Comparison of ENCODE assay signal across 16 cellular contexts in the genomic region with DNA sequence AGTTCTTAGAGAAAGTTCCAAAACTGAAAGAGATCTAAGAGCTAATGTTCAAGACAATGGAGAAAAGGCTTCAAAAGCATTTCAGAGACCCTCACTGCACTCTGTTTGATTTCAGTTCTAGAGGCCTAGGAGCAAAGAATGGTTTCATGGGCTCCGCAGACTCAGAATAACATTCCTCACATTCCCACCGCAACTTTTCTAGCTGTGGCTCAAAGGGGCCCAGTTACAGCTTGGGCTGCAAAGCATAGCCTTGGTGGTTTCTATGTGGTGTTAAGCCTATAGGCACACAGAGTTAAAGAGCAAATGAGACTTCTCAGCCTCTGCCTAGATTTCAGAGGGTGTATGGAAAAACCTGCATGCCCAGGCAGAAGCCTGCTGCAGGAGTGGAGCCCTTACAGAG.
"Had no signal": no experiment of that assay in that cellular context is flagged by ENCODE, and none has a peak within 500 bp of the region (broad histone marks: within the 10 kb centered on the region; RNA-seq: fewer than 3 reads in every experiment).

No MANE protein-coding gene starts in this region.

- DNase-seq: colonic mucosa; dermis blood vessel endothelial cell; foreskin melanocyte; heart left ventricle; hippocampal formation; kidney glomerular epithelial cell; mammary epithelial cell; naive thymus-derived CD8-positive, alpha-beta T cell; nucleus accumbens; ovary; small intestine; stimulated activated CD4-positive, alpha-beta T cell treated with anti-CD3 and anti-CD28 coated beads, Interleukin-12 subunit alpha, Interleukin-12 subunit beta, amount 100 ng/mL, for 4 hours; stimulated activated naive CD4-positive, alpha-beta T cell; trophoblast cell had no signal

- H3K4me1 ChIP-seq: colonic mucosa, heart left ventricle, right atrium auricular region had no signal

- H3K36me3 ChIP-seq: colonic mucosa, heart left ventricle, ovary, right atrium auricular region had no signal

- H3K27me3 ChIP-seq: colonic mucosa, heart left ventricle, ovary, right atrium auricular region had no signal

- H3K9me3 ChIP-seq: colonic mucosa, mucosa of descending colon, ovary, right atrium auricular region had no signal

- H3K4me3 ChIP-seq: colonic mucosa, heart left ventricle, mucosa of descending colon, ovary, right atrium auricular region had no signal

- H3K27ac ChIP-seq: colonic mucosa, heart left ventricle, ovary, right atrium auricular region had no signal
